In the genomic region with DNA sequence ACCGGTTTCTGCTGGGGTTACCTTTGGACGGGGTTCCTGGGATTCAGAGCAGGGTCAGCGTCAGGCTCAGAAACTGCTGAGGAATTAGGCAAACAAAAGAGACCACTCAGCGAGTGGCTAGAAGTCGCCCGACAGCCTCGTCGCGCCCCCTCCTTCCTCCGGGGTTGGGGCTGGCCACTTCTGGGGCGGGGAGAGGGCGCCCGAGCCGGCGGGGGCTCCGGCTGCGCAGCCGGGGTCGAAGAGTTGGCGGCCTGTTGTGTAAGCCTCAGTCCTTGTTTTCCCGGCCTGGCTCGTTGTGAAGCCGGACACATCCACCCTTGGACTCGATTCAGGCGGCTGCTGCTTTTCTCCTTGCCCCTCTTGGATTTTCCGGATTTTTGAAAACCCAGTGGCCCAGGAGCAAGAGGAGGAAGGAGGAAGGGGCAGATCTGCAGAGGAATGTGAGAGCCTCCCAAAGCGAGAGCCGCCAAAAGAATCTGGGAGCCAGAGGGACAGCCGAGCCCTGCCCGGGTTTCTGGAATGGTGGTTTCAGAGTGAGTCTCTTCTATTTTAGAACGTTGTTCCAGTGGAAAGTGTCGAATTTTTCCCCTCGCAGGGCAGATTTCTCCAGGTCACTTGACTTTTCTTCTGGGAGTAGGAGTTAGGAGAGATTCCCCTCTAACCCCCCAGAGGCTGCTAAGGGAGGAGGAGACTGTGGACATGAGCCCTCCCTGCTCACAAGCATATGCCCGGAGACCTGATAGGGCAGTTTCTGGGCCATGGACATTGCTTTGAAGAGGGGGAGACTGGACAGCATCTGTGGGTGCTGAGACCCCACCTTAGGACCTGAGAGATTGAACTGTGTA, we compare ENCODE assay signal across 8 cellular contexts. TPM values are rescaled to one million over a fixed set of nuclear protein-coding genes. Genes with fewer than 3 reads are reported as not detected.
DNase-seq lines count a peak whose midpoint lies in the region; ATAC-seq and TF ChIP-seq lines count a peak whose summit lies in the region.

No MANE protein-coding gene starts in this region.

- H3K4me1 Mint-ChIP-seq in CD4-positive, alpha-beta memory T cell: peaks cover 20 to 53% (median 37%) of the 10 kb centered on the region in 4 donors

- intact Hi-C loops in CD4-positive, alpha-beta memory T cell (cut with micrococcal nuclease): loop anchor here (2.0 kb wide), 1 partner anchor 140 kb away; no protein-coding TSS in a partner anchor
- intact Hi-C loops in right lobe of liver (cut with DNase I): no loop called here

- peak overlapping the region; percentile 82 to 89 (median 87) for H3K4me3 Mint-ChIP-seq in CD4-positive, alpha-beta memory T cell

- 2% methylated on average over 24 of the region's 34 CpGs for WGBS in right lobe of liver (ENCODE audit: insufficient coverage, low coverage, low lambda C conversion rate, missing lambda C conversion rate)

- H3K9me3 Mint-ChIP-seq in CD4-positive, alpha-beta memory T cell: no peaks in the 10 kb centered on the region

- ATAC-seq in right lobe of liver (peak; percentile 13 to 44 (median 38)), HG03439 (IDR thresholded peaks at IDR 0.05; ENCODE audit: unreplicated experiment) (no peak), HG03159 (IDR thresholded peaks at IDR 0.05; ENCODE audit: unreplicated experiment) (no peak)

- no peak for TF ChIP-seq CTCF in NB4 (IDR thresholded peaks at IDR 0.05; ENCODE audit: low read depth, low read length)
- TF ChIP-seq CTCF in choroid plexus epithelial cell (conservative IDR thresholded peaks at IDR 0.05; ENCODE audit: low read depth, low read length): no peak
- TF ChIP-seq CTCF in right lobe of liver (IDR thresholded peaks at IDR 0.05): no peak

- H3K27ac ChIP-seq in CD4-positive, alpha-beta memory T cell (ENCODE audit: low read depth, low read length): peak overlapping the region; percentile 45
- H3K27ac ChIP-seq in right lobe of liver (peak overlapping the region; percentile 85 to 98 (median 96)), temporal lobe (ENCODE audit: low read depth, low read length) (peak overlapping the region; percentile 72)

- H3K4me3 ChIP-seq in CD4-positive, alpha-beta memory T cell (ENCODE audit: low read length in 2 of 2): peak overlapping the region; percentile 64 to 73
- H3K4me3 ChIP-seq in NB4 (ENCODE audit: low read depth, low read length): peak overlapping the region; percentile 61
- H3K4me3 ChIP-seq in choroid plexus epithelial cell (ENCODE audit: low read depth, low read length): peak overlapping the region; percentile 89
- peak overlapping the region; percentile 65 to 94 (median 92) for H3K4me3 ChIP-seq in right lobe of liver

- peak overlapping the region in 6 of 7 donors; percentile 29 to 86 (median 72) for H3K27ac Mint-ChIP-seq in CD4-positive, alpha-beta memory T cell

- H3K9me3 ChIP-seq in CD4-positive, alpha-beta memory T cell (ENCODE audit: control insufficient read depth in 1 of 2, low read length in 2 of 2): no peaks in the 10 kb centered on the region
- no peaks in the 10 kb centered on the region for H3K9me3 ChIP-seq in right lobe of liver

- TF ChIP-seq POLR2A in NB4 (IDR thresholded peaks at IDR 0.05; ENCODE audit: extremely low read depth, insufficient read length) (no peak), right lobe of liver (IDR thresholded peaks at IDR 0.05) (no peak)

- peaks cover 0 to 5% of the 10 kb centered on the region in 2 donors for H3K36me3 Mint-ChIP-seq in CD4-positive, alpha-beta memory T cell

- no peak for DNase-seq in CD4-positive, alpha-beta memory T cell
- DNase-seq in NB4 (ENCODE audit: low read depth) (peak; percentile 61), choroid plexus epithelial cell (ENCODE audit: low read depth) (peak; percentile 50), right lobe of liver (peak in 2 of 3 donors; percentile 53 to 72), NCI-H2029 (lab: John Stamatoyannopoulos, UW) (no peak)

- POLR2A ChIA-PET in CD4-positive, alpha-beta memory T cell (lab: Charles Lee; ENCODE audit: partially characterized antibody): interaction anchor here (0.9 to 3.1 kb wide), 12 partner anchors 8 to 625 kb away, joined by 3 to 27 read pairs (median 10); a partner anchor contains a TSS

- no peaks in the 10 kb centered on the region for H3K27me3 Mint-ChIP-seq in CD4-positive, alpha-beta memory T cell

- no peaks in the 10 kb centered on the region for H3K36me3 ChIP-seq in CD4-positive, alpha-beta memory T cell (ENCODE audit: insufficient read depth, low read length)
- H3K36me3 ChIP-seq in right lobe of liver: no peaks in the 10 kb centered on the region

- H3K27me3 ChIP-seq in CD4-positive, alpha-beta memory T cell (ENCODE audit: insufficient read depth, low read length): no peaks in the 10 kb centered on the region
- no peaks in the 10 kb centered on the region for H3K27me3 ChIP-seq in right lobe of liver

- peaks cover 32% of the 10 kb centered on the region for H3K4me1 ChIP-seq in CD4-positive, alpha-beta memory T cell (ENCODE audit: insufficient read depth, low read length)
- peaks cover 0 to 41% (median 18%) of the 10 kb centered on the region in 4 donors for H3K4me1 ChIP-seq in right lobe of liver

- CTCF ChIA-PET in CD4-positive, alpha-beta memory T cell (lab: Charles Lee; ENCODE audit: partially characterized antibody): interaction anchor here (0.7 to 3.0 kb wide), 7 partner anchors 10 to 282 kb away, joined by 3 to 17 read pairs (median 4); a partner anchor contains a TSS

RNA-seq across cellular contexts. Expression of a gene that starts 0.7 kb away (rescaled TPM):
- total RNA-seq in CD4-positive, alpha-beta memory T cell: 1 to 10 TPM; 3.5 to 3.8 TPM
- 1 to 10 TPM in 1 of 2 donors, under 1 TPM in 1; 0.33 to 1.6 TPM for polyA plus RNA-seq in CD4-positive, alpha-beta memory T cell
- total RNA-seq in right lobe of liver: 10 to 100 TPM; 12.0 to 17.2 (median 14.2) TPM
- 1.7 TPM for total RNA-seq in temporal lobe

RNA-seq across cellular contexts. Expression of a gene that starts 8.4 kb away (rescaled TPM):
- total RNA-seq in CD4-positive, alpha-beta memory T cell: 10 to 100 TPM; 85.5 to 96.9 TPM
- 100 to 1,000 TPM; 191 to 211 TPM for polyA plus RNA-seq in CD4-positive, alpha-beta memory T cell
- 100 to 1,000 TPM in 2 of 6 experiments, 10 to 100 TPM in 4; 37.7 to 192 (median 44.4) TPM for total RNA-seq in right lobe of liver
- total RNA-seq in temporal lobe: 27.3 TPM

RNA-seq across cellular contexts. Expression of a gene that starts 22.9 kb away (rescaled TPM):
- 10 to 100 TPM; 21.0 to 23.5 TPM for total RNA-seq in CD4-positive, alpha-beta memory T cell
- 10 to 100 TPM; 25.2 to 35.2 TPM for polyA plus RNA-seq in CD4-positive, alpha-beta memory T cell
- total RNA-seq in right lobe of liver: 10 to 100 TPM; 11.1 to 19.4 (median 13.3) TPM
- 19.7 TPM for total RNA-seq in temporal lobe

Comparison
In these comparisons a context has a peak if more than half of its experiments do, and no peak if none do; other contexts are left out.
1. DNase-seq: peak in NB4 (single experiment), choroid plexus epithelial cell (single experiment) and right lobe of liver (2 of 3); none in CD4-positive, alpha-beta memory T cell (0 of 5) and NCI-H2029 (single experiment).
2. H3K27ac ChIP-seq: peak in every context shown above with its lines; median percentile 96 in right lobe of liver; 72 in temporal lobe; 45 in CD4-positive, alpha-beta memory T cell.
3. ATAC-seq: peak in right lobe of liver (4 of 4); none in HG03439 (single experiment) and HG03159 (single experiment).
4. Peak in every context shown above with its lines, with median percentiles within 50 percentile points of each other: H3K4me3 ChIP-seq.